In genomic region chr10:27783660-27784059, GRCh38 we compare ENCODE assay signal across 9 cellular contexts. TPM values are rescaled to one million over a fixed set of nuclear protein-coding genes. Genes with fewer than 3 reads are reported as not detected.
DNase-seq lines count a peak whose midpoint lies in the region; ATAC-seq and TF ChIP-seq lines count a peak whose summit lies in the region.
"Had no signal": no experiment of that assay in that cellular context is flagged by ENCODE, and none has a peak within 500 bp of the region (broad histone marks: within the 10 kb centered on the region; RNA-seq: fewer than 3 reads in every experiment).

No MANE protein-coding gene starts in this region.

- H3K36me3 ChIP-seq in uterus = no peaks in the 10 kb centered on the region

- H3K4me3 ChIP-seq in WI38 (ENCODE audit: low read depth, low read length) = no peak overlapping the region
- no peak overlapping the region for H3K4me3 ChIP-seq in fibroblast of villous mesenchyme (ENCODE audit: low read depth, low read length)
- no peak overlapping the region for H3K4me3 ChIP-seq in uterus
- H3K4me3 ChIP-seq: SK-N-MC had no signal

- intact Hi-C loops in uterus (cut with DNase I; ENCODE audit: low total_unique reads) = no loop called here

- peak; percentile 45; the same call in 1 of the 2 replicates for TF ChIP-seq CTCF in WI38 (IDR thresholded peaks at IDR 0.05; ENCODE audit: low read depth, low read length)
- TF ChIP-seq CTCF in fibroblast of villous mesenchyme (IDR thresholded peaks at IDR 0.05; ENCODE audit: insufficient read depth, low read depth, low read length) = peak; percentile 37
- TF ChIP-seq CTCF in uterus (IDR thresholded peaks at IDR 0.05) = no peak

- H3K27me3 ChIP-seq in uterus = no peaks in the 10 kb centered on the region

- no peaks in the 10 kb centered on the region for H3K9me3 ChIP-seq in uterus

- ATAC-seq in HG03103 (IDR thresholded peaks at IDR 0.05; ENCODE audit: low read depth, unreplicated experiment) = peak; percentile 61
- peak; percentile 91 for ATAC-seq in stimulated activated effector memory CD8-positive, alpha-beta T cell treated with anti-CD3 and anti-CD28 coated beads, Interleukin-12 subunit alpha, Interleukin-12 subunit beta, amount 100 ng/mL, for 72 hours
- ATAC-seq in HG02870 (IDR thresholded peaks at IDR 0.05; ENCODE audit: unreplicated experiment) = no peak

- no peaks in the 10 kb centered on the region for H3K36me3 Mint-ChIP-seq in stimulated activated effector memory CD8-positive, alpha-beta T cell treated with anti-CD3 and anti-CD28 coated beads, Interleukin-12 subunit alpha, Interleukin-12 subunit beta, amount 100 ng/mL, for 72 hours

- DNase-seq in D341Med (ENCODE audit: low spot score) (peak; percentile 43), fibroblast of villous mesenchyme (ENCODE audit: low read depth) (peak; percentile 17), uterus (no peak)
- DNase-seq in stimulated activated effector memory CD8-positive, alpha-beta T cell treated with anti-CD3 and anti-CD28 coated beads, Interleukin-12 subunit alpha, Interleukin-12 subunit beta, amount 100 ng/mL, for 72 hours (ENCODE audit: low spot score in 2 of 2) = peak; percentile 6 to 52
- no peak for DNase-seq in activated CD4-positive, CD25-positive, alpha-beta regulatory T cell treated with anti-CD3 and anti-CD28 coated beads, Interleukin-2, amount 50 U/mL, for 72 hours

- no peaks in the 10 kb centered on the region for H3K4me1 ChIP-seq in uterus

- no peaks in the 10 kb centered on the region for H3K9me3 Mint-ChIP-seq in stimulated activated effector memory CD8-positive, alpha-beta T cell treated with anti-CD3 and anti-CD28 coated beads, Interleukin-12 subunit alpha, Interleukin-12 subunit beta, amount 100 ng/mL, for 72 hours

- H3K27ac ChIP-seq in uterus = no peak overlapping the region
- H3K27ac ChIP-seq: SK-N-MC had no signal

- H3K27ac Mint-ChIP-seq in stimulated activated effector memory CD8-positive, alpha-beta T cell treated with anti-CD3 and anti-CD28 coated beads, Interleukin-12 subunit alpha, Interleukin-12 subunit beta, amount 100 ng/mL, for 72 hours = no peak overlapping the region

- no peaks in the 10 kb centered on the region for H3K4me1 Mint-ChIP-seq in stimulated activated effector memory CD8-positive, alpha-beta T cell treated with anti-CD3 and anti-CD28 coated beads, Interleukin-12 subunit alpha, Interleukin-12 subunit beta, amount 100 ng/mL, for 72 hours

- H3K4me3 Mint-ChIP-seq in stimulated activated effector memory CD8-positive, alpha-beta T cell treated with anti-CD3 and anti-CD28 coated beads, Interleukin-12 subunit alpha, Interleukin-12 subunit beta, amount 100 ng/mL, for 72 hours = no peak overlapping the region

- TF ChIP-seq POLR2A in uterus (IDR thresholded peaks at IDR 0.05) = no peak

RNA-seq across cellular contexts. Expression of gene MKX, which starts 38.0 kb away (rescaled TPM):
- 5.8 and 6.9 TPM in 2 replicates for total RNA-seq in fibroblast of villous mesenchyme
- total RNA-seq in uterus = 1 to 10 TPM; 4.4 to 7.6 (median 5.4) TPM

Comparison
In these comparisons a context has a peak if more than half of its experiments do, and no peak if none do; other contexts are left out.
1. DNase-seq: peak in D341Med (single experiment), fibroblast of villous mesenchyme (single experiment) and stimulated activated effector memory CD8-positive, alpha-beta T cell treated with anti-CD3 and anti-CD28 coated beads, Interleukin-12 subunit alpha, Interleukin-12 subunit beta, amount 100 ng/mL, for 72 hours (2 of 2); none in uterus (0 of 2) and activated CD4-positive, CD25-positive, alpha-beta regulatory T cell treated with anti-CD3 and anti-CD28 coated beads, Interleukin-2, amount 50 U/mL, for 72 hours (single experiment).
2. CTCF ChIP-seq: peak in WI38 (single experiment) and fibroblast of villous mesenchyme (single experiment); none in uterus (0 of 4).